In the genomic region with DNA sequence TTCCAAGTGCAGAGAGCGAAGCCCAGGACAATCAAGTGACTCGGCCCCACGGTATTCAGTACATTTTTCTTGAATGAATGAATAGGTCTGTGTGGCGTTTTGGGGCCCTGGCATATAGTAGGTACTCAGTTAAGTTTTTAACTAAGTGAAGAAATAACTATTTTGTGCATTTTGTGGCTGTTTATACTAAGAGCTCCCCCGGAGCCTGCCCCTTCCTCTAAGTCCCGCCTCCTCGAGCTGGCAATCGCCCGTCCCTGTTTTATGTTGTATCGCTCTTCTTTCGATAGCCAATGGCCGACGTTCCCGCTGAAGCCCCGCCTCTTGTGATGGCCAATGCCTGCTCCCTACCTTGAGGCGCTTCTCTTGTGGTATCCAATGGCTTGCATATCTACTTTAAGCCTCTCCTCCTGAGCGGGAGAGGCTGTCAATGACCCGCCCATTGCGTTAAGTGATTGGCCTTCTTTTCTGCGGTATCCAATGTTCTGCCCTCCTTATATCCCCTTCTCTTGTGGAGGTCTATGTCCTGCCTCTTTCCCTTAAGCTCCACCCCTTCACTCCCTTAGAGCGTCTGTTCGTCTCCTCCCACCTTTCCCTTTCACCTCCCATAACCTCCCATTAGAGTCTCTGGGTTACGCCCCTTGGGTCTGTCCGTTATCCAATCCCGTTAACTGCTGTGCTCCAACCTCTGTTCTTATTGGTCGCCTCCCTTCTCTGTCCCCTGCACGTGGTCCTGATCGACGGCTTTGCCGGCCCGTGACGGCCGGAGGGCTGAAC, we compare ENCODE assay signal across 1 cellular context.
A peak's percentile ranks its signal among the peaks of the same experiment; 100 is the strongest.
TF ChIP-seq lines count a peak whose summit lies in the region.

No MANE protein-coding gene starts in this region.

TF ChIP-seq in K562, 482 proteins besides CTCF, POLR2A, EP300 and RAD21 (continued from another document and continues in another):
- peak; percentile 95 for TF ChIP-seq SP2 (IDR thresholded peaks at IDR 0.05; ENCODE audit: extremely low read depth, low read depth, low read length, poor library complexity, severe bottlenecking)
- TF ChIP-seq TAF1 (IDR thresholded peaks at IDR 0.05; ENCODE audit: control insufficient read depth, extremely low read depth, insufficient read depth, low read length, severe bottlenecking), result peak; percentile 43
- no peak for TF ChIP-seq DMBX1 (CRISPR knock-in tag; IDR thresholded peaks at IDR 0.05; ENCODE audit: borderline replicate concordance)
- TF ChIP-seq CEBPG (CRISPR knock-in tag; IDR thresholded peaks at IDR 0.05), result no peak
- TF ChIP-seq CEBPG (tag; conservative IDR thresholded peaks at IDR 0.05 in 1 of 2, IDR thresholded peaks at IDR 0.05 in 1 of 2), result 0 out of 4 replicates have a peak, but pooled peaks of 1 of the 2 experiments have one; percentile 25
- TF ChIP-seq ZBTB40 (IDR thresholded peaks at IDR 0.05), result peak; percentile 87
- no peak for TF ChIP-seq ZBTB40 (CRISPR knock-in tag; IDR thresholded peaks at IDR 0.05)
- peak; percentile 90 for TF ChIP-seq POLR2H (tag; IDR thresholded peaks at IDR 0.05; ENCODE audit: low read depth)
- peak in 1 of 2 experiments; percentile 46; a peak in 1 of 4 replicates for TF ChIP-seq TBL1XR1 (IDR thresholded peaks at IDR 0.05; ENCODE audit: low read length in 2 of 2)
- no peak for TF ChIP-seq PTTG1 (tag; IDR thresholded peaks at IDR 0.05; ENCODE audit: low read depth)
- TF ChIP-seq LCOR (CRISPR knock-in tag; IDR thresholded peaks at IDR 0.05), result no peak
- TF ChIP-seq ARID3A (IDR thresholded peaks at IDR 0.05; ENCODE audit: borderline replicate concordance, low read depth, low read length), result peak; percentile 48; the same call in 1 of the 2 replicates
- TF ChIP-seq CEBPZ (IDR thresholded peaks at IDR 0.05; ENCODE audit: borderline replicate concordance, low read depth, low read length), result peak; percentile 94
- TF ChIP-seq ARNT (IDR thresholded peaks at IDR 0.05), result peak in 1 of 2 experiments; percentile 23; a peak in 1 of 4 replicates
- TF ChIP-seq ZNF232 (CRISPR knock-in tag; IDR thresholded peaks at IDR 0.05), result no peak
- no peak for TF ChIP-seq PHB (CRISPR knock-in tag; IDR thresholded peaks at IDR 0.05)
- no peak for TF ChIP-seq WHSC1 (IDR thresholded peaks at IDR 0.05; ENCODE audit: low read length)
- TF ChIP-seq BRF2 (IDR thresholded peaks at IDR 0.05; ENCODE audit: borderline replicate concordance, insufficient read depth, insufficient read length), result no peak
- TF ChIP-seq ZBTB17 (CRISPR knock-in tag; IDR thresholded peaks at IDR 0.05), result no peak
- 0 out of 2 replicates have a peak, but pooled peaks have one; percentile 31 for TF ChIP-seq SMAD4 (CRISPR knock-in tag; conservative IDR thresholded peaks at IDR 0.05)
- TF ChIP-seq CREM (IDR thresholded peaks at IDR 0.05; ENCODE audit: low read depth), result peak; percentile 78
- peak; percentile 43; the same call in 1 of the 2 replicates for TF ChIP-seq HDAC2 (IDR thresholded peaks at IDR 0.05)
- TF ChIP-seq FOS (IDR thresholded peaks at IDR 0.05; ENCODE audit: extremely low read depth, insufficient read length), result peak; percentile 99
- TF ChIP-seq CHD1 (IDR thresholded peaks at IDR 0.05; ENCODE audit: low read length), result peak; percentile 51
- TF ChIP-seq PBX2 (CRISPR knock-in tag; IDR thresholded peaks at IDR 0.05; ENCODE audit: low read depth), result peak; percentile 99
- peak; percentile 100 for TF ChIP-seq PBX2 (tag; conservative IDR thresholded peaks at IDR 0.05; ENCODE audit: low read depth)
- peak; percentile 96 for TF ChIP-seq SP1 (CRISPR knock-in tag; IDR thresholded peaks at IDR 0.05)
- no peak for TF ChIP-seq TAF9B (IDR thresholded peaks at IDR 0.05; ENCODE audit: partially characterized antibody)
- TF ChIP-seq, protein P1, sequence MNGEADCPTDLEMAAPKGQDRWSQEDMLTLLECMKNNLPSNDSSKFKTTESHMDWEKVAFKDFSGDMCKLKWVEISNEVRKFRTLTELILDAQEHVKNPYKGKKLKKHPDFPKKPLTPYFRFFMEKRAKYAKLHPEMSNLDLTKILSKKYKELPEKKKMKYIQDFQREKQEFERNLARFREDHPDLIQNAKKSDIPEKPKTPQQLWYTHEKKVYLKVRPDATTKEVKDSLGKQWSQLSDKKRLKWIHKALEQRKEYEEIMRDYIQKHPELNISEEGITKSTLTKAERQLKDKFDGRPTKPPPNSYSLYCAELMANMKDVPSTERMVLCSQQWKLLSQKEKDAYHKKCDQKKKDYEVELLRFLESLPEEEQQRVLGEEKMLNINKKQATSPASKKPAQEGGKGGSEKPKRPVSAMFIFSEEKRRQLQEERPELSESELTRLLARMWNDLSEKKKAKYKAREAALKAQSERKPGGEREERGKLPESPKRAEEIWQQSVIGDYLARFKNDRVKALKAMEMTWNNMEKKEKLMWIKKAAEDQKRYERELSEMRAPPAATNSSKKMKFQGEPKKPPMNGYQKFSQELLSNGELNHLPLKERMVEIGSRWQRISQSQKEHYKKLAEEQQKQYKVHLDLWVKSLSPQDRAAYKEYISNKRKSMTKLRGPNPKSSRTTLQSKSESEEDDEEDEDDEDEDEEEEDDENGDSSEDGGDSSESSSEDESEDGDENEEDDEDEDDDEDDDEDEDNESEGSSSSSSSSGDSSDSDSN (IDR thresholded peaks at IDR 0.05; ENCODE audit: borderline replicate concordance in 1 of 2, low read depth in 2 of 2, low read length in 2 of 2), result no peak
- TF ChIP-seq, protein P2, sequence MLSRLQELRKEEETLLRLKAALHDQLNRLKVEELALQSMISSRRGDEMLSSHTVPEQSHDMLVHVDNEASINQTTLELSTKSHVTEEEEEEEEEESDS (CRISPR knock-in tag; IDR thresholded peaks at IDR 0.05), result no peak
- TF ChIP-seq DACH1 (IDR thresholded peaks at IDR 0.05; ENCODE audit: partially characterized antibody), result no peak
- peak; percentile 88 for TF ChIP-seq CXXC5 (CRISPR knock-in tag; IDR thresholded peaks at IDR 0.05)
- no peak for TF ChIP-seq CCAR2 (IDR thresholded peaks at IDR 0.05; ENCODE audit: low read depth, low read length)
